8 cellular contexts compared by ENCODE assay signal in genomic region chr12:14955876-14956811, GRCh38. TPM values are rescaled to one million over a fixed set of nuclear protein-coding genes. Genes with fewer than 3 reads are reported as not detected.
A peak's percentile ranks its signal among the peaks of the same experiment; 100 is the strongest.
DNase-seq lines count a peak whose midpoint lies in the region; ATAC-seq, FAIRE-seq and TF ChIP-seq lines count a peak whose summit lies in the region.

No MANE protein-coding gene starts in this region.

- peak; percentile 42 for TF ChIP-seq POLR2A in GM12892 (IDR thresholded peaks at IDR 0.05; ENCODE audit: low read depth, low read length)

- peak; percentile 92 for FAIRE-seq in GM12892 (lab: Jason Lieb, UNC)

- ATAC-seq in GM21619 (IDR thresholded peaks at IDR 0.05; ENCODE audit: unreplicated experiment) (peak; percentile 29), HG03135 (IDR thresholded peaks at IDR 0.05; ENCODE audit: unreplicated experiment) (no peak)

- DNase-seq in GM12892 (ENCODE audit: insufficient read length), result no peak
- peak; percentile 94 for DNase-seq in MV-4-11 (lab: John Stamatoyannopoulos, UW)
- DNase-seq in effector CD4-positive, alpha-beta T cell, result peak; percentile 10
- DNase-seq in HPDE6-E6E7 (ENCODE audit: extremely low spot score), result no peak
- DNase-seq in NCI-H2107 treated with DMSO at 0.1 percent for 48 hours (lab: John Stamatoyannopoulos, UW; ENCODE audit: unreplicated experiment), result no peak
- no peak for DNase-seq in NCI-H446 (lab: John Stamatoyannopoulos, UW)

RNA-seq across cellular contexts. Expression of gene ARHGDIB, which starts 5.3 kb away (rescaled TPM):
- polyA plus RNA-seq in GM12892 (2012; ENCODE audit: missing spikeins), result 970 TPM

RNA-seq across cellular contexts. Expression of gene PDE6H, which starts 16.7 kb away (rescaled TPM):
- polyA plus RNA-seq in GM12892 (2012; ENCODE audit: missing spikeins), result not detected

RNA-seq across cellular contexts. Expression of gene ERP27, which starts 17.8 kb away (rescaled TPM):
- 0.91 TPM for polyA plus RNA-seq in GM12892 (2012; ENCODE audit: missing spikeins)

Comparison
In these comparisons a context has a peak if more than half of its experiments do, and no peak if none do; other contexts are left out.
1. DNase-seq: peak in MV-4-11 (single experiment) and effector CD4-positive, alpha-beta T cell (single experiment); none in GM12892 (single experiment), HPDE6-E6E7 (single experiment), NCI-H2107 treated with DMSO at 0.1 percent for 48 hours (single experiment) and NCI-H446 (0 of 2).